In the genomic region with DNA sequence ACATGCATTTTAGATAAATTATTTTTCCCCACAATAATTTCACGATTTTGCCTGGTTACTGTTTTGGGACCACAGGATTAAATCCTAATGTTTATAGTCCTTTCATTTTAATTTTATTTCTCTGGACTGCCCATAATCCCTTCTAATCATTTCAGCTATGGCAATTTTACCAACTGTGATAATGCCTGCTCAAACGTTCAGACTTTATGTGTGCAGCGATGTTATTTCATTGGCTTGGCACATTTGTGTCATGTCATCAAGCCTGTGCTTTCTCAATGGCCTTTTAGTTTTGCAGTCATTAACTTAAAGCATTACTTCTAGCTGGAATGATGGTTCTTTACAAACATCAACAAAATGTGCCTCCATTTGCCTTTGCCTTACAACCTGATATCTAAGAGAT, we compare ENCODE assay signal across 34 cellular contexts.
"Had no signal": no experiment of that assay in that cellular context is flagged by ENCODE, and none has a peak within 500 bp of the region (broad histone marks: within the 10 kb centered on the region; RNA-seq: fewer than 3 reads in every experiment).

No MANE protein-coding gene starts in this region.

- H3K4me3 ChIP-seq: MG63 had no signal

- H3K36me3 ChIP-seq: MG63 had no signal

- H3K27me3 ChIP-seq: MG63 had no signal

- H3K9me3 ChIP-seq: MG63 had no signal

- DNase-seq: Karpas-422, Kasumi-1, MG63, MM.1S, MV-4-11, NCI-H1048, NCI-H1092, NCI-H1092 treated with DMSO at 0.1 percent for 48 hours, NCI-H1105, NCI-H1105 treated with DMSO at 0.1 percent for 48 hours, NCI-H1417, NCI-H1417 treated with DMSO at 0.1 percent for 48 hours, NCI-H1436, NCI-H1436 treated with DMSO at 0.1 percent for 48 hours, NCI-H146, NCI-H1694, NCI-H1694 treated with DMSO at 0.1 percent for 48 hours, NCI-H187, NCI-H187 treated with DMSO at 0.1 percent for 48 hours, NCI-H2029, NCI-H2029 treated with DMSO at 0.1 percent for 48 hours, NCI-H2081, NCI-H2081 treated with DMSO at 0.1 percent for 48 hours, NCI-H2107, NCI-H2171, NCI-H2171 treated with DMSO at 0.1 percent for 48 hours, NCI-H2227 treated with DMSO at 0.1 percent for 48 hours, NCI-H226, NCI-H345, NCI-H446, NCI-H446 treated with DMSO at 0.1 percent for 48 hours, NCI-H510A, NCI-H510A treated with DMSO at 0.1 percent for 48 hours, NCI-H524 had no signal
